In the genomic region with DNA sequence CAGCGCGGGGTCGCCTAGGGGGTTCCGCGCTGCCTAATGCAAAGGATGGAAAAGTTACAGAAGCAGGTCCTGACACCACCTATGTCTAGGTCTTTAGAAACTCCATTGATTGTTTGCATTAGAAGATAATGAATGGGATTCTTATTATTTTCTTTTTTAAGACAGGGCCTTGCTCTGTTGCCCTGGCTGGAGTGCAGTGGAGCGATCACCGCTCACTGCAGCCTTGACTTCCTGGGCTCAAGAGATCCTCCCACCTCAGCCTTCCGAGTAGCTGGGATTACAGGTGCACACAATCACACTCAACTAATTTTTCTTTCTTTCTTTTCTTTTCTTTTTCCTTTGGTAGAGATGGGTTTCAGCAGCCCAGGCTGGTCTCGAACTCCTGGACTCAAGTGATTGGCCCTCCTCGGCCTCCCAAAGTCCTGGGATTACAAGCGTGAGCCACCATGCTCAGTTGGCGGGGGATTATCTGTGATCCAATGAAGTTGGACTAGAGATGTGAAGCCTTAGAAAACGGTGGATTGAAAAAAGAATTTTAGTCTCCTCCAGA, we compare ENCODE assay signal across 7 cellular contexts. TPM values are rescaled to one million over a fixed set of nuclear protein-coding genes. Genes with fewer than 3 reads are reported as not detected.
A peak's percentile ranks its signal among the peaks of the same experiment; 100 is the strongest.
DNase-seq lines count a peak whose midpoint lies in the region; ATAC-seq, FAIRE-seq and TF ChIP-seq lines count a peak whose summit lies in the region.

No MANE protein-coding gene starts in this region.

- ATAC-seq in GM19043 (IDR thresholded peaks at IDR 0.05; ENCODE audit: low read depth, unreplicated experiment), result peak; percentile 11
- ATAC-seq in HG02970 (IDR thresholded peaks at IDR 0.05; ENCODE audit: low FRiP score, unreplicated experiment), result peak; percentile 12

- peaks cover 3 to 13% of the 10 kb centered on the region in 2 donors for H3K4me1 ChIP-seq in kidney (ENCODE audit: control insufficient read depth in 1 of 2, insufficient read depth in 1 of 2, low read depth in 1 of 2, low read length in 2 of 2)
- H3K4me1 ChIP-seq in tibial artery, result peaks cover 0 to 21% (median 18%) of the 10 kb centered on the region in 4 donors

- H3K27me3 Mint-ChIP-seq in activated CD4-positive, alpha-beta memory T cell treated with anti-CD3 and anti-CD28 coated beads for 36 hours, result no peaks in the 10 kb centered on the region

- no peaks in the 10 kb centered on the region for H3K9me3 Mint-ChIP-seq in activated CD4-positive, alpha-beta memory T cell treated with anti-CD3 and anti-CD28 coated beads for 36 hours

- intact Hi-C loops in activated CD4-positive, alpha-beta memory T cell treated with anti-CD3 and anti-CD28 coated beads for 36 hours (cut with micrococcal nuclease), result loop anchor here (1.0 to 2.0 kb wide), 3 partner anchors 11 to 231 kb away; a partner anchor contains a TSS
- intact Hi-C loops in kidney (cut with DNase I) (no loop called here), tibial artery (cut with DNase I; ENCODE audit: low total_unique reads) (loop anchor here (10.0 kb wide), 1 partner anchor 81 kb away; no protein-coding TSS in a partner anchor)

- DNase-seq in activated CD4-positive, alpha-beta memory T cell treated with anti-CD3 and anti-CD28 coated beads for 36 hours, result no peak
- no peak for DNase-seq in kidney
- no peak for DNase-seq in tibial artery
- no peak for DNase-seq in epidermal melanocyte (ENCODE audit: insufficient read length, low spot score)
- no peak for DNase-seq in GM20000 (ENCODE audit: low spot score)

- TF ChIP-seq CTCF in kidney (IDR thresholded peaks at IDR 0.05; ENCODE audit: borderline replicate concordance, extremely low read depth, insufficient read depth) (no peak), tibial artery (IDR thresholded peaks at IDR 0.05) (no peak), GM20000 (IDR thresholded peaks at IDR 0.05; ENCODE audit: extremely low read depth, missing control alignments) (no peak)

- peak overlapping the region; percentile 47 to 80 for H3K9ac ChIP-seq in kidney (ENCODE audit: low read length in 2 of 2)

- CTCF ChIA-PET in activated CD4-positive, alpha-beta memory T cell treated with anti-CD3 and anti-CD28 coated beads for 36 hours (lab: Charles Lee), result interaction anchor here (1.0 to 7.3 kb wide), 5 partner anchors 13 to 182 kb away, joined by 3 to 99 read pairs (median 14); a partner anchor contains a TSS

- H3K36me3 Mint-ChIP-seq in activated CD4-positive, alpha-beta memory T cell treated with anti-CD3 and anti-CD28 coated beads for 36 hours, result peaks cover 4% of the 10 kb centered on the region

- peak overlapping the region; percentile 81 for H3K27ac Mint-ChIP-seq in activated CD4-positive, alpha-beta memory T cell treated with anti-CD3 and anti-CD28 coated beads for 36 hours

- H3K9me3 ChIP-seq in kidney (ENCODE audit: control insufficient read depth in 1 of 2, low read length in 2 of 2), result no peaks in the 10 kb centered on the region
- H3K9me3 ChIP-seq in tibial artery, result no peaks in the 10 kb centered on the region

- POLR2A ChIA-PET in activated CD4-positive, alpha-beta memory T cell treated with anti-CD3 and anti-CD28 coated beads for 36 hours (lab: Charles Lee), result interaction anchor here (0.5 to 1.9 kb wide), 2 partner anchors 10 to 76 kb away, joined by 3 to 14 read pairs; a partner anchor contains a TSS

- H3K36me3 ChIP-seq in kidney (ENCODE audit: control insufficient read depth in 1 of 2, insufficient read depth in 2 of 2, low read length in 2 of 2) (peaks cover 0 to 19% of the 10 kb centered on the region in 2 donors), tibial artery (peaks cover 0 to 8% (median 3%) of the 10 kb centered on the region in 3 donors)

- peak overlapping the region; percentile 69 to 77 for H3K27ac ChIP-seq in kidney (ENCODE audit: low read depth in 2 of 2, low read length in 2 of 2)
- peak overlapping the region; percentile 71 to 77 for H3K27ac ChIP-seq in tibial artery

- FAIRE-seq in kidney (lab: Jason Lieb, UNC), result no peak

- peaks cover 15% of the 10 kb centered on the region for H3K4me1 Mint-ChIP-seq in activated CD4-positive, alpha-beta memory T cell treated with anti-CD3 and anti-CD28 coated beads for 36 hours (ENCODE audit: low read depth)

- peak overlapping the region; percentile 74 to 93 for H3K4me3 ChIP-seq in kidney (ENCODE audit: low read length in 2 of 2)
- H3K4me3 ChIP-seq in tibial artery, result peak overlapping the region; percentile 78 to 86

- H3K4me3 Mint-ChIP-seq in activated CD4-positive, alpha-beta memory T cell treated with anti-CD3 and anti-CD28 coated beads for 36 hours, result peak overlapping the region; percentile 97

- H3K27me3 ChIP-seq in tibial artery, result no peaks in the 10 kb centered on the region

RNA-seq across cellular contexts. Expression of a gene that starts 0.8 kb away (rescaled TPM):
- 10 to 100 TPM; 30.9 to 32.9 TPM for total RNA-seq in activated CD4-positive, alpha-beta memory T cell treated with anti-CD3 and anti-CD28 coated beads for 36 hours
- total RNA-seq in kidney, result 53.1 TPM
- polyA plus RNA-seq in kidney (ENCODE audit: insufficient read depth, low read depth, low replicate concordance), result 95.7 TPM

RNA-seq across cellular contexts. Expression of a gene that starts 10.4 kb away (rescaled TPM):
- 10 to 100 TPM; 22.4 to 23.7 TPM for total RNA-seq in activated CD4-positive, alpha-beta memory T cell treated with anti-CD3 and anti-CD28 coated beads for 36 hours
- 31.5 TPM for total RNA-seq in kidney
- 3.4 TPM for polyA plus RNA-seq in kidney (ENCODE audit: insufficient read depth, low read depth, low replicate concordance)
